ENCODE assay signal across 1 cellular context in genomic region chr19:488505-489417, GRCh38.
TF ChIP-seq lines count a peak whose summit lies in the region.

No MANE protein-coding gene starts in this region.

TF ChIP-seq in HCT116, 20 proteins besides CTCF, POLR2A, EP300 and RAD21 (continued from another document):
- TF ChIP-seq ZBTB33 (IDR thresholded peaks at IDR 0.05; ENCODE audit: extremely low read depth, insufficient replicate concordance, low read length) (peak; percentile 51), TCF7L2 (IDR thresholded peaks at IDR 0.05; ENCODE audit: borderline replicate concordance, extremely low read depth, insufficient read depth, insufficient read length) (peak; percentile 46), MAX (IDR thresholded peaks at IDR 0.05) (no peak; the same call in 1 of the 2 replicates)
